Comparison of ENCODE assay signal across 24 cellular contexts in the genomic region with DNA sequence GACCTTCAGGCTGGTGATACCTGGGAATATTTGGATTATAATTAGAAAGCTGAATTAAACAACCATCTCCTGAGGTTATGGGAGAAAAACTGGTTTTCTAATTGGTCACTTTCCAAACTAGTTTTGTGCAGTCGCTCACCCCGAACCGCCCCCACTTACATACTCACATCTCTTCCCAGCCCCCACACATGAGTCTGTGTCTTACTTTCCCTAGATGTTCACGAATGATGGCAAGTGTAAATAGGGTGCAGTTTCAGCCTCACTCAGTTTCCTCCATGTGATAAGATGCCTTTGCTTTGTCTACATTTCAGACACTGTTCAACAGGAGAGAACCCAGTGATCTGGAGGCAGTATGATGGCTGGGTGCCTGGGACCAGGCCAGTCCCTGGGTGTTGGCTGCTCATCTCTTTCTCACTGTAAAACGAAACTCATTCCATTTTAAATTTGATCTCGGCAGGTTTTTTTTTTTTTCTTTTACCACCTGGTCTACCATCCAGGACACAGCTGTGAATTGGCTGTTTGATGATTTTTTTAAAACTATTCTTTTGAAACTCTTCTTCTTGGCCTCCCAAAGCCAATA.
"Had no signal": no experiment of that assay in that cellular context is flagged by ENCODE, and none has a peak within 500 bp of the region (broad histone marks: within the 10 kb centered on the region; RNA-seq: fewer than 3 reads in every experiment).

No MANE protein-coding gene starts in this region.

- H3K4me3 ChIP-seq: hepatocyte, left ventricle myocardium inferior, pancreas, stomach, suprapubic skin, upper lobe of left lung had no signal

- DNase-seq: activated CD4-positive, alpha-beta T cell treated with anti-CD3 and anti-CD28 coated beads for 1 hour; activated CD4-positive, alpha-beta T cell treated with anti-CD3 and anti-CD28 coated beads, Interleukin-2, amount 50 U/mL, for 1 hour; activated CD8-positive, alpha-beta T cell treated with anti-CD3 and anti-CD28 coated beads, Interleukin-2, amount 10 ng/mL, durations not matched to agents 7 days and 5 days; activated gamma-delta T cell; activated naive CD4-positive, alpha-beta T cell treated with anti-CD3 and anti-CD28 coated beads, Interleukin-2, amount 50 U/mL, for 16 hours; anterior cingulate cortex; dermis blood vessel endothelial cell; effector CD8-positive, alpha-beta T cell; foreskin melanocyte; immature natural killer cell; kidney glomerular epithelial cell; left ventricle myocardium inferior; mammary epithelial cell; midbrain; natural killer cell; small intestine; stimulated activated CD4-positive, alpha-beta T cell treated with anti-CD3 and anti-CD28 coated beads, Interleukin-2, amount 100 ng/mL, for 24 hours; stomach; upper lobe of left lung had no signal

- H3K36me3 ChIP-seq: left ventricle myocardium inferior, neutrophil, pancreas, stomach, suprapubic skin, upper lobe of left lung had no signal

- H3K9me3 ChIP-seq: left ventricle myocardium inferior, neutrophil, pancreas, stomach, suprapubic skin, upper lobe of left lung had no signal

- H3K27me3 ChIP-seq: hepatocyte, neutrophil, pancreas, stomach, suprapubic skin, upper lobe of left lung had no signal

- ATAC-seq: activated CD8-positive, alpha-beta T cell treated with anti-CD3 and anti-CD28 coated beads, Interleukin-2, amount 10 ng/mL, durations not matched to agents 7 days and 5 days; natural killer cell; stimulated activated memory B cell treated with anti-CD40 and anti-IgM and Interleukin-4, amounts not matched to agents 10 μg/mL and 1 μg/mL and 100 μg/mL, for 72 hours had no signal

- H3K27ac ChIP-seq: hepatocyte, left ventricle myocardium inferior, neutrophil, pancreas, stomach, suprapubic skin, upper lobe of left lung had no signal
